10 cellular contexts compared by ENCODE assay signal in the genomic region with DNA sequence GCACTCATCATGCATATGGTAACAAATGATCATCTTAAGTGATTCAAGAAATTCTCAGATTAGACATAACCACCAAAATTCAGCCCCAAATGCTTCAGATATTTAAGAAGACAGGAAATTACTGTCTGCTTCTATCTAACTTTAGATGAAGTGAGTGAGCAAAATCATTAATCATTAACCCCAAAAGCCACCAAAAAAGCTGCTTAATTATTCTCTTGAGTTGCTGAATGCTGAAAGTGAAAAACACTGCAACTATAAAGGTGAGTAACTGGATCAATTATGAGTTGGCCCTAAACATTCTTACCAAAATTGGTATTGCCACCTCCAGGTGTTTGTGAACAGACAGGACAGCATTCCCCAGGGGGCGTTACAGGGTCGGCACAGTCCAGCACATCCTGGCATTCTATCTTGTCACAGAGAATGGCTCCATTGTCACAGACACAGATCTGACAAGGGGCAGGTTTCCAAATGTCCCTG.
DNase-seq lines count a peak whose midpoint lies in the region; ATAC-seq and TF ChIP-seq lines count a peak whose summit lies in the region.
"Had no signal": no experiment of that assay in that cellular context is flagged by ENCODE, and none has a peak within 500 bp of the region (broad histone marks: within the 10 kb centered on the region; RNA-seq: fewer than 3 reads in every experiment).

No MANE protein-coding gene starts in this region.

- H3K79me2 ChIP-seq in OCI-LY3 (ENCODE audit: low read length): no peaks in the 10 kb centered on the region

- 0 out of 2 replicates have a peak overlapping the region, but pooled peaks have one; percentile 19 for H2AFZ ChIP-seq in OCI-LY3 (ENCODE audit: low read depth, low read length)

- H3K9ac ChIP-seq in OCI-LY3 (ENCODE audit: low read length): no peak overlapping the region

- TF ChIP-seq CTCF in OCI-LY3 (IDR thresholded peaks at IDR 0.05; ENCODE audit: low read depth, low read length): 0 out of 2 replicates have a peak, but pooled peaks have one; percentile 7
- no peak for TF ChIP-seq CTCF in foreskin keratinocyte (conservative IDR thresholded peaks at IDR 0.05)

- H3K4me1 ChIP-seq in OCI-LY3 (ENCODE audit: low read length) (peaks cover 10% of the 10 kb centered on the region), foreskin keratinocyte (no peaks in the 10 kb centered on the region)

- peak overlapping the region; percentile 36 for H3K4me2 ChIP-seq in OCI-LY3 (ENCODE audit: low read length)

- H3K36me3 ChIP-seq in OCI-LY3 (replicated peaks; ENCODE audit: low read depth, low read length): no peaks in the 10 kb centered on the region

- ATAC-seq in HG02885 (IDR thresholded peaks at IDR 0.05; ENCODE audit: poor library complexity, unreplicated experiment): peak; percentile 59
- ATAC-seq in foreskin keratinocyte: no peak
- no peak for ATAC-seq in esophagus mucosa
- ATAC-seq: gastroesophageal sphincter had no signal

- DNase-seq in DMS53 (lab: John Stamatoyannopoulos, UW): peak; percentile 17
- DNase-seq in DMS53 treated with DMSO at 0.1 percent for 48 hours (lab: John Stamatoyannopoulos, UW; ENCODE audit: unreplicated experiment): no peak
- peak; percentile 80 for DNase-seq in renal cortical epithelial cell (ENCODE audit: low read depth)
- no peak for DNase-seq in NCI-H2029 (lab: John Stamatoyannopoulos, UW)
- no peak for DNase-seq in foreskin keratinocyte
- DNase-seq: activated CD4-positive, alpha-beta T cell treated with anti-CD3 and anti-CD28 coated beads for 4 hours had no signal

- H3K4me3 ChIP-seq in OCI-LY3 (ENCODE audit: low read length): no peak overlapping the region
- H3K4me3 ChIP-seq: gastroesophageal sphincter had no signal

- H3K9me3 ChIP-seq in OCI-LY3 (ENCODE audit: insufficient read depth, low read length): no peaks in the 10 kb centered on the region
- H3K9me3 ChIP-seq: gastroesophageal sphincter had no signal

- H3K27me3 ChIP-seq in OCI-LY3 (ENCODE audit: low read depth, low read length): no peaks in the 10 kb centered on the region
- H3K27me3 ChIP-seq in foreskin keratinocyte: no peaks in the 10 kb centered on the region
- H3K27me3 ChIP-seq: gastroesophageal sphincter had no signal

- H4K20me1 ChIP-seq in OCI-LY3 (ENCODE audit: insufficient read depth, low read length): no peaks in the 10 kb centered on the region

- H3K27ac ChIP-seq in OCI-LY3 (ENCODE audit: low read length) (no peak overlapping the region), foreskin keratinocyte (no peak overlapping the region)
- H3K27ac ChIP-seq: gastroesophageal sphincter had no signal

Comparison
In these comparisons a context has a peak if more than half of its experiments do, and no peak if none do; other contexts are left out.
1. DNase-seq: peak in DMS53 (single experiment) and renal cortical epithelial cell (single experiment); none in DMS53 treated with DMSO at 0.1 percent for 48 hours (single experiment), NCI-H2029 (single experiment) and foreskin keratinocyte (0 of 2).